In genomic region chr7:137443616-137444015, GRCh38 we compare ENCODE assay signal across 17 cellular contexts.
A peak's percentile ranks its signal among the peaks of the same experiment; 100 is the strongest.
DNase-seq lines count a peak whose midpoint lies in the region; ATAC-seq, FAIRE-seq and TF ChIP-seq lines count a peak whose summit lies in the region.
"Had no signal": no experiment of that assay in that cellular context is flagged by ENCODE, and none has a peak within 500 bp of the region (broad histone marks: within the 10 kb centered on the region; RNA-seq: fewer than 3 reads in every experiment).

No MANE protein-coding gene starts in this region.

- no peak for TF ChIP-seq CTCF in GM12878 (IDR thresholded peaks at IDR 0.05 in 2 of 3, conservative IDR thresholded peaks at IDR 0.05 in 1 of 3; ENCODE audit: control insufficient read depth in 2 of 3, extremely low read depth in 1 of 3, insufficient read depth in 1 of 3, low read depth in 3 of 3, low read length in 3 of 3)

- no peaks in the 10 kb centered on the region for H3K36me3 Mint-ChIP-seq in T-cell

- 0% methylated on average over 2 of the region's 2 CpGs for WGBS in GM12878 (ENCODE audit: insufficient coverage, insufficient replicate concordance, low lambda C conversion rate, missing lambda C conversion rate)

- in situ Hi-C loops in GM12878 (cut with MboI) = no loop called here

- H3K27me3 ChIP-seq in GM12878 (replicated peaks in 1 of 2; ENCODE audit: control insufficient read depth in 2 of 2, insufficient read depth in 2 of 2, low read length in 1 of 2) = no peaks in the 10 kb centered on the region
- H3K27me3 ChIP-seq: esophagus muscularis mucosa had no signal

- no peak overlapping the region for H3K4me2 ChIP-seq in GM12878 (ENCODE audit: control insufficient read depth, insufficient read depth)

- H3K27me3 Mint-ChIP-seq in T-cell = peaks cover 0 to 3% of the 10 kb centered on the region in 2 donors

- H3K9ac ChIP-seq in GM12878 (ENCODE audit: control insufficient read depth, insufficient read depth, low read length) = no peak overlapping the region
- H3K9ac ChIP-seq: parathyroid adenoma had no signal

- ATAC-seq in GM12878 (no peak), T-cell (replicated peaks in 1 of 4) (no peak), GM18519 (IDR thresholded peaks at IDR 0.05; ENCODE audit: low FRiP score, unreplicated experiment) (no peak)
- ATAC-seq: activated CD8-positive, alpha-beta T cell treated with anti-CD3 and anti-CD28 coated beads, Interleukin-2, amount 10 ng/mL, durations not matched to agents 7 days and 5 days had no signal

- no peak overlapping the region for H3K27ac ChIP-seq in GM12878 (ENCODE audit: control insufficient read depth, insufficient read depth)
- H3K27ac ChIP-seq: esophagus muscularis mucosa, parathyroid adenoma had no signal

- H3K27ac Mint-ChIP-seq in T-cell = no peak overlapping the region
- H3K27ac Mint-ChIP-seq: activated CD8-positive, alpha-beta T cell treated with anti-CD3 and anti-CD28 coated beads, Interleukin-2, amount 10 ng/mL, durations not matched to agents 7 days and 5 days had no signal

- TF ChIP-seq EP300 in GM12878 (IDR thresholded peaks at IDR 0.05; ENCODE audit: borderline replicate concordance in 1 of 2, control insufficient read depth in 1 of 2, low read depth in 2 of 2, low read length in 2 of 2) = no peak

- no peak overlapping the region for H3K4me3 Mint-ChIP-seq in T-cell
- H3K4me3 Mint-ChIP-seq: activated CD8-positive, alpha-beta T cell treated with anti-CD3 and anti-CD28 coated beads, Interleukin-2, amount 10 ng/mL, durations not matched to agents 7 days and 5 days had no signal

- no peak for FAIRE-seq in GM12878 (lab: Jason Lieb, UNC)
- FAIRE-seq: colon had no signal

- no peak overlapping the region for H2AFZ ChIP-seq in GM12878 (ENCODE audit: control insufficient read depth, low read depth, low read length)
- H2AFZ ChIP-seq: parathyroid adenoma had no signal

- RAD21 ChIA-PET in GM12878 (lab: Charles Lee; ENCODE audit: unreplicated experiment) = no interaction called here

- no TSS peak for BruUV-seq in GM12878 (replicated peaks; lab: Mats Ljungman, UMichigan)

- H3K4me3 ChIP-seq in GM12878 = no peak overlapping the region
- H3K4me3 ChIP-seq: esophagus muscularis mucosa had no signal

- H3K4me1 Mint-ChIP-seq in T-cell = no peaks in the 10 kb centered on the region

- no peaks in the 10 kb centered on the region for H3K4me1 ChIP-seq in GM12878 (ENCODE audit: control insufficient read depth, insufficient read depth, low read length)

- no peaks in the 10 kb centered on the region for H3K79me2 ChIP-seq in GM12878 (ENCODE audit: control insufficient read depth, insufficient read depth, low read length)
- H3K79me2 ChIP-seq: parathyroid adenoma had no signal

- DNase-seq in AG20443 (ENCODE audit: low spot score) (peak; percentile 32), LHCN-M2 (ENCODE audit: low read depth) (peak; percentile 96), GM12878 (ENCODE audit: low read depth, low spot score) (no peak), kidney glomerular epithelial cell (lab: John Stamatoyannopoulos, UW) (peak; percentile 12), erythroblast (lab: John Stamatoyannopoulos, UW) (no peak), T-cell (no peak), anterior cingulate cortex (lab: John Stamatoyannopoulos, UW) (no peak)
- DNase-seq: activated CD8-positive, alpha-beta T cell treated with anti-CD3 and anti-CD28 coated beads, Interleukin-2, amount 10 ng/mL, durations not matched to agents 7 days and 5 days; midbrain; NCI-H1436 treated with DMSO at 0.1 percent for 48 hours; NCI-H748 treated with DMSO at 0.1 percent for 48 hours; SHP77; trophoblast cell had no signal

- H4K20me1 ChIP-seq in GM12878 (ENCODE audit: control insufficient read depth, insufficient read depth) = no peaks in the 10 kb centered on the region

- intact Hi-C loops in GM12878 (cut with micrococcal nuclease; ENCODE audit: unreplicated experiment) = no loop called here

- H3K36me3 ChIP-seq in GM12878 (ENCODE audit: control insufficient read depth in 2 of 2, insufficient read depth in 2 of 2, low read length in 1 of 2) = no peaks in the 10 kb centered on the region
- H3K36me3 ChIP-seq: esophagus muscularis mucosa had no signal

- H3K9me3 Mint-ChIP-seq in T-cell = peaks cover 0 to 3% (median 0%) of the 10 kb centered on the region in 3 donors

- POLR2A ChIA-PET in GM12878 (lab: Charles Lee) = no interaction called here
- POLR2A ChIA-PET in T-cell (lab: Charles Lee) = no interaction called here

- TF ChIP-seq RAD21 in GM12878 (IDR thresholded peaks at IDR 0.05; ENCODE audit: insufficient read depth, low read depth, low read length) = no peak

- no peak for TF ChIP-seq POLR2A in GM12878 (IDR thresholded peaks at IDR 0.05; ENCODE audit: low read depth, low read length)
- TF ChIP-seq POLR2A in erythroblast (IDR thresholded peaks at IDR 0.05; ENCODE audit: low read length) = no peak

- SMC1A ChIA-PET in GM12878 (lab: Charles Lee; ENCODE audit: uncharacterized antibody, unreplicated experiment) = no interaction called here

- H3K9me3 ChIP-seq in GM12878 (replicated peaks; ENCODE audit: control insufficient read depth, insufficient read depth, low read length) = no peaks in the 10 kb centered on the region
- H3K9me3 ChIP-seq: esophagus muscularis mucosa had no signal

- CTCF ChIA-PET in GM12878 (lab: Yijun Ruan, JAX) (interaction anchor here (2.7 kb wide), 1 partner anchor 11 kb away, joined by 8 read pairs; no protein-coding TSS in a partner anchor), T-cell (lab: Charles Lee) (no interaction called here)

TF ChIP-seq in GM12878, 131 proteins besides CTCF, POLR2A, EP300 and RAD21:
- TF ChIP-seq NR2F1 (conservative IDR thresholded peaks at IDR 0.05) = 0 out of 2 replicates have a peak, but pooled peaks have one; percentile 22
- TF ChIP-seq E4F1 (IDR thresholded peaks at IDR 0.05; ENCODE audit: borderline replicate concordance, partially characterized antibody) = no peak
- peak; percentile 24; the same call in 1 of the 2 replicates for TF ChIP-seq RUNX3 (IDR thresholded peaks at IDR 0.05; ENCODE audit: low read length)

Comparison
In these comparisons a context has a peak if more than half of its experiments do, and no peak if none do; other contexts are left out.
1. DNase-seq: peak in AG20443 (single experiment), LHCN-M2 (single experiment) and kidney glomerular epithelial cell (single experiment); none in GM12878 (single experiment), erythroblast (0 of 2), T-cell (0 of 34) and anterior cingulate cortex (0 of 58).